In the genomic region with DNA sequence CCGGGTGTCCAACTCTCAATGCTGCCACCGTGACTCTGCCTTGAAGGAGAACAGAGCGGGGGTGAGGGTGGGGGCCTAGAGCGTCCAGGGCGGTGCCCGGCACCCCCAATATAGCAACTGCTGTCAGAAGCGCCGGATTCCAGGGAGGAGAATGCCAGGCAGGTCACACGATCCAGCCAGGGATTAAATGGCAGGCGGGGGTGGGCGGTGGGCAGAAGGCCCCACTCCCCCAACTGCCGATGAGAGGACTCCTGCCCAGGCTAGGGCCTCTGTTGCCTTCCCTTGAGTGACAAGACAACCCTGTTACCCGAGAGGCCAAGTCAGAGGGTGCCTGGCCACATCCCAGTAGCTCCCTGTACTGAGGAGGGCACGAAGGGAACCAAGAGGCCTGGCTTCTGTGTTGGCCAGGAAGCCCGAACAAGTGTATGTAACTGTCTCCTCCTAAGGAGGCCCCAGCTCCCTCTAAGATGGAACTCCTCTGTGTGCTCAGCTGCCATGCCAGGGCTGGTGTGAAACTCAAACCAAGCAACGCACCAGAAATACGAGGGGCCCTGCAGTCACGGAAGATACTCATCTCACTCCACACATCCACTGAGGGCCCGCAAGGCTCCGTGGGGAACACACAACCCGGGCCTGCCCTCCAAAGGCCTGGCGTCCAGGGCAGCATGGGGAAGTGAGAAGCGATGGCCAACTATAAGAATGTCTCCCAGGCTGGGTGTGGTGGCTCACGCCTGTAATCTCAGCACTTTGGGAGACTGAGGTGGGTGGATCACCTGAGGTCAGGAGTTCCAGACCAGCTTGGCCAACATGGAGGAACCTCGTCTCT, we compare ENCODE assay signal across 25 cellular contexts. TPM values are rescaled to one million over a fixed set of nuclear protein-coding genes. Genes with fewer than 3 reads are reported as not detected.
A peak's percentile ranks its signal among the peaks of the same experiment; 100 is the strongest.
DNase-seq lines count a peak whose midpoint lies in the region; ATAC-seq and TF ChIP-seq lines count a peak whose summit lies in the region.
"Had no signal": no experiment of that assay in that cellular context is flagged by ENCODE, and none has a peak within 500 bp of the region (broad histone marks: within the 10 kb centered on the region; RNA-seq: fewer than 3 reads in every experiment).

No MANE protein-coding gene starts in this region.

- H3K27me3 Mint-ChIP-seq in osteocyte (ENCODE audit: unreplicated experiment), result no peaks in the 10 kb centered on the region
- no peaks in the 10 kb centered on the region for H3K27me3 Mint-ChIP-seq in type B pancreatic cell

- no peaks in the 10 kb centered on the region for H3K9me3 Mint-ChIP-seq in osteocyte (ENCODE audit: unreplicated experiment)
- H3K9me3 Mint-ChIP-seq in type B pancreatic cell, result no peaks in the 10 kb centered on the region
- H3K9me3 Mint-ChIP-seq: central memory CD8-positive, alpha-beta T cell had no signal

- H3K4me1 ChIP-seq in prostate gland (replicated peaks), result peaks cover 7% of the 10 kb centered on the region
- H3K4me1 ChIP-seq: BE2C had no signal

- no peak overlapping the region for H3K27ac ChIP-seq in prostate gland
- H3K27ac ChIP-seq: KMS-11, PC-9 had no signal

- H3K27me3 ChIP-seq in prostate gland (replicated peaks; ENCODE audit: insufficient read depth), result no peaks in the 10 kb centered on the region
- H3K27me3 ChIP-seq: BE2C had no signal

- DNase-seq in Right ventricle myocardium superior (peak; percentile 53), Right ventricle myocardium inferior (ENCODE audit: missing footprints) (no peak), left cardiac atrium (peak; percentile 50), osteocyte (ENCODE audit: extremely low spot score, unreplicated experiment) (no peak), type B pancreatic cell (ENCODE audit: extremely low spot score, unreplicated experiment) (no peak), prostate gland (ENCODE audit: low spot score) (no peak), D341Med (ENCODE audit: low spot score) (no peak)
- DNase-seq: activated CD4-positive, alpha-beta T cell treated with anti-CD3 and anti-CD28 coated beads, Interleukin-2, amount 50 U/mL, for 48 hours; activated T-cell treated with anti-CD3 and anti-CD28 coated beads for 4 hours; anterior cingulate cortex; BE2C; EL; erythroblast; MV-4-11; NCI-H1694 treated with DMSO at 0.1 percent for 48 hours; occipital lobe; PC-9; small intestine; stimulated activated CD4-positive, alpha-beta T cell treated with anti-CD3 and anti-CD28 coated beads, Interleukin-2, amount 100 ng/mL, for 48 hours; stimulated activated naive CD4-positive, alpha-beta T cell treated with Interleukin-2 at 50 U/mL for 16 hours; T-helper 2 cell had no signal

- H3K36me3 ChIP-seq in prostate gland, result peaks cover 0 to 3% of the 10 kb centered on the region in 2 donors
- H3K36me3 ChIP-seq: BE2C had no signal

- no peak overlapping the region for H3K4me3 Mint-ChIP-seq in osteocyte (ENCODE audit: unreplicated experiment)
- peak overlapping the region; percentile 49 for H3K4me3 Mint-ChIP-seq in type B pancreatic cell

- peak overlapping the region; percentile 65 for H3K27ac Mint-ChIP-seq in osteocyte (ENCODE audit: unreplicated experiment)
- H3K27ac Mint-ChIP-seq in type B pancreatic cell, result peak overlapping the region; percentile 23

- no peak for TF ChIP-seq POLR2A in prostate gland (IDR thresholded peaks at IDR 0.05)

- ATAC-seq in Right ventricle myocardium superior (ENCODE audit: poor library complexity) (no peak), Right ventricle myocardium inferior (no peak), left cardiac atrium (peak in 1 of 2 donors; percentile 4), GM19452 (IDR thresholded peaks at IDR 0.05; ENCODE audit: unreplicated experiment) (no peak)
- ATAC-seq: HCT116 had no signal

- intact Hi-C loops in Right ventricle myocardium superior (cut with DNase I), result loop anchor here (5.0 kb wide), 1 partner anchor 74 kb away; a partner anchor contains a TSS
- intact Hi-C loops in Right ventricle myocardium inferior (cut with DNase I), result no loop called here
- intact Hi-C loops in left cardiac atrium (cut with DNase I), result loop anchor here (5.0 kb wide), 1 partner anchor 169 kb away; a partner anchor contains a TSS
- intact Hi-C loops in prostate gland (cut with DNase I), result no loop called here

- TF ChIP-seq CTCF in osteocyte (IDR thresholded peaks at IDR 0.05) (no peak), type B pancreatic cell (conservative IDR thresholded peaks at IDR 0.05) (no peak), prostate gland (IDR thresholded peaks at IDR 0.05) (no peak)

- no peak overlapping the region for H3K4me3 ChIP-seq in prostate gland
- H3K4me3 ChIP-seq: PC-9 had no signal

- H3K4me1 Mint-ChIP-seq in osteocyte (ENCODE audit: unreplicated experiment) (peaks cover 37% of the 10 kb centered on the region), type B pancreatic cell (ENCODE audit: unreplicated experiment) (peaks cover 21% of the 10 kb centered on the region)

- H3K36me3 Mint-ChIP-seq in osteocyte (ENCODE audit: unreplicated experiment), result peaks cover 11% of the 10 kb centered on the region
- peaks cover 3% of the 10 kb centered on the region for H3K36me3 Mint-ChIP-seq in type B pancreatic cell

- WGBS in prostate gland, result 89% methylated on average over 19 of the region's 25 CpGs

- H3K9me3 ChIP-seq in prostate gland, result no peaks in the 10 kb centered on the region
- H3K9me3 ChIP-seq: BE2C had no signal

RNA-seq across cellular contexts. Expression of a gene that starts 3.0 kb away (rescaled TPM):
- total RNA-seq in Right ventricle myocardium superior (175 TPM), Right ventricle myocardium inferior (177 TPM), left cardiac atrium (100 to 1,000 TPM; 108 to 126 TPM), osteocyte (90.3 and 93.3 TPM in 2 replicates), type B pancreatic cell (ENCODE audit: low replicate concordance) (52.5 and 77.2 TPM in 2 replicates), prostate gland (10 to 100 TPM; 38.3 to 92.3 TPM)

RNA-seq across cellular contexts. Expression of a gene that starts 6.6 kb away (rescaled TPM):
- total RNA-seq in Right ventricle myocardium superior (46.1 TPM), Right ventricle myocardium inferior (45.8 TPM), left cardiac atrium (10 to 100 TPM; 41.4 to 54.4 TPM), osteocyte (73.4 and 77.4 TPM in 2 replicates), type B pancreatic cell (ENCODE audit: low replicate concordance) (99.9 and 103 TPM in 2 replicates), prostate gland (100 to 1,000 TPM; 111 to 146 TPM)

RNA-seq across cellular contexts. Expression of a gene that starts 31.5 kb away (rescaled TPM):
- total RNA-seq in Right ventricle myocardium superior, result 9.3 TPM
- total RNA-seq in Right ventricle myocardium inferior, result 10.3 TPM
- 10 to 100 TPM; 10.4 to 10.8 TPM for total RNA-seq in left cardiac atrium
- 53.8 and 54.2 TPM in 2 replicates for total RNA-seq in osteocyte
- 40.0 and 50.1 TPM in 2 replicates for total RNA-seq in type B pancreatic cell (ENCODE audit: low replicate concordance)
- 10 to 100 TPM; 27.4 to 41.3 TPM for total RNA-seq in prostate gland

Comparison
In these comparisons a context has a peak if more than half of its experiments do, and no peak if none do; other contexts are left out.
1. DNase-seq: peak in Right ventricle myocardium superior (single experiment) and left cardiac atrium (single experiment); none in Right ventricle myocardium inferior (single experiment), osteocyte (single experiment), type B pancreatic cell (single experiment), prostate gland (single experiment) and D341Med (single experiment).
2. intact Hi-C loops: an anchor here in Right ventricle myocardium superior (5.0 kb wide) and left cardiac atrium (5.0 kb wide); none called in Right ventricle myocardium inferior and prostate gland.